Comparison of ENCODE assay signal across 20 cellular contexts in genomic region chr16:85678016-85678415, GRCh38. TPM values are rescaled to one million over a fixed set of nuclear protein-coding genes. Genes with fewer than 3 reads are reported as not detected.
DNase-seq lines count a peak whose midpoint lies in the region; ATAC-seq and TF ChIP-seq lines count a peak whose summit lies in the region.
"Had no signal": no experiment of that assay in that cellular context is flagged by ENCODE, and none has a peak within 500 bp of the region (broad histone marks: within the 10 kb centered on the region; RNA-seq: fewer than 3 reads in every experiment).

No MANE protein-coding gene starts in this region.

- H3K27me3 Mint-ChIP-seq in endodermal cell (ENCODE audit: insufficient read depth), result no peaks in the 10 kb centered on the region
- H3K27me3 Mint-ChIP-seq in CD8-positive, alpha-beta memory T cell, result no peaks in the 10 kb centered on the region
- H3K27me3 Mint-ChIP-seq: CD4-positive, alpha-beta memory T cell had no signal

- no peak overlapping the region for H3K4me2 ChIP-seq in HCT116 (ENCODE audit: low read length)
- H3K4me2 ChIP-seq: BLaER1 treated with 17β-estradiol and CSF1 and Interleukin-3, amounts not matched to agents 10 nM and 100 nM had no signal

- H3K9me3 ChIP-seq in HCT116 (ENCODE audit: control insufficient read depth in 1 of 2, insufficient read depth in 1 of 2, low read depth in 1 of 2, low read length in 2 of 2), result no peaks in the 10 kb centered on the region
- no peaks in the 10 kb centered on the region for H3K9me3 ChIP-seq in endodermal cell (ENCODE audit: control insufficient read depth, low read length)
- H3K9me3 ChIP-seq in spleen, result no peaks in the 10 kb centered on the region
- no peaks in the 10 kb centered on the region for H3K9me3 ChIP-seq in CD8-positive, alpha-beta memory T cell (ENCODE audit: low read length)
- H3K9me3 ChIP-seq: BLaER1 treated with 17β-estradiol and CSF1 and Interleukin-3, amounts not matched to agents 10 nM and 100 nM had no signal

- POLR2A ChIA-PET in HCT116 (lab: Charles Lee), result no interaction called here
- POLR2A ChIA-PET in CD8-positive, alpha-beta memory T cell (lab: Charles Lee), result no interaction called here

- BruUV-seq in HCT116 (replicated peaks; lab: Mats Ljungman, UMichigan), result TSS peak; percentile 42

- no peaks in the 10 kb centered on the region for H3K9me3 Mint-ChIP-seq in endodermal cell
- H3K9me3 Mint-ChIP-seq in CD8-positive, alpha-beta memory T cell, result no peaks in the 10 kb centered on the region

- H3K4me3 ChIP-seq in HCT116 (replicated peaks in 1 of 2; ENCODE audit: low read depth in 1 of 2, low read length in 2 of 2), result no peak overlapping the region
- H3K4me3 ChIP-seq in endodermal cell (ENCODE audit: low read length), result no peak overlapping the region
- H3K4me3 ChIP-seq in spleen, result no peak overlapping the region
- no peak overlapping the region for H3K4me3 ChIP-seq in CD8-positive, alpha-beta memory T cell (ENCODE audit: low read length)
- H3K4me3 ChIP-seq: BLaER1 treated with 17β-estradiol and CSF1 and Interleukin-3, amounts not matched to agents 10 nM and 100 nM had no signal

- no peak overlapping the region for H3K27ac ChIP-seq in HCT116 (ENCODE audit: low read depth, low read length)
- H3K27ac ChIP-seq in endodermal cell (ENCODE audit: low read depth, low read length), result no peak overlapping the region
- no peak overlapping the region for H3K27ac ChIP-seq in spleen
- H3K27ac ChIP-seq in CD8-positive, alpha-beta memory T cell (ENCODE audit: low read depth, low read length), result no peak overlapping the region
- H3K27ac ChIP-seq: BLaER1 treated with 17β-estradiol and CSF1 and Interleukin-3, amounts not matched to agents 10 nM and 100 nM; HL-60 had no signal

- H3K9ac ChIP-seq in HCT116 (ENCODE audit: low read length), result no peak overlapping the region
- no peak overlapping the region for H3K9ac ChIP-seq in endodermal cell (ENCODE audit: extremely low read depth, low read length, poor library complexity, severe bottlenecking)

- H3K79me2 ChIP-seq in HCT116 (ENCODE audit: insufficient read depth, low read length), result peaks cover 8% of the 10 kb centered on the region; the same call in 1 of the 2 replicates

- H4K20me1 ChIP-seq in HCT116 (ENCODE audit: insufficient read depth), result no peaks in the 10 kb centered on the region

- RAD21 ChIA-PET in HCT116 (lab: Charles Lee; ENCODE audit: low non-redundant PET in 1 of 2, low total read pairs in 2 of 2, uncharacterized antibody in 2 of 2, unreplicated experiment in 2 of 2), result no interaction called here

- H3K4me1 ChIP-seq in HCT116 (ENCODE audit: control insufficient read depth in 1 of 2, insufficient read depth in 2 of 2, low read length in 2 of 2), result no peaks in the 10 kb centered on the region
- H3K4me1 ChIP-seq in endodermal cell (ENCODE audit: control insufficient read depth, insufficient read depth, low read length), result no peaks in the 10 kb centered on the region
- H3K4me1 ChIP-seq in spleen, result peaks cover 6 to 49% (median 30%) of the 10 kb centered on the region in 6 donors
- H3K4me1 ChIP-seq in CD8-positive, alpha-beta memory T cell (ENCODE audit: insufficient read depth, low read length), result no peaks in the 10 kb centered on the region

- peak overlapping the region; percentile 26 for H3K27ac Mint-ChIP-seq in endodermal cell
- H3K27ac Mint-ChIP-seq in CD8-positive, alpha-beta memory T cell, result peak overlapping the region in 1 of 8 donors; percentile 84

- no peak for TF ChIP-seq RAD21 in HCT116 (IDR thresholded peaks at IDR 0.05; ENCODE audit: low read depth)

- no peaks in the 10 kb centered on the region for H3K27me3 ChIP-seq in HCT116 (ENCODE audit: insufficient read depth, low read length)
- H3K27me3 ChIP-seq in endodermal cell (ENCODE audit: control insufficient read depth, insufficient read depth, low read length, poor library complexity, severe bottlenecking), result no peaks in the 10 kb centered on the region
- no peaks in the 10 kb centered on the region for H3K27me3 ChIP-seq in spleen (replicated peaks in 1 of 7)
- no peaks in the 10 kb centered on the region for H3K27me3 ChIP-seq in CD8-positive, alpha-beta memory T cell (ENCODE audit: insufficient read depth, low read length, poor library complexity, severe bottlenecking)
- H3K27me3 ChIP-seq: BLaER1 treated with 17β-estradiol and CSF1 and Interleukin-3, amounts not matched to agents 10 nM and 100 nM had no signal

- intact Hi-C loops in HCT116 (cut with micrococcal nuclease) (no loop called here), spleen (cut with DNase I; ENCODE audit: low total_unique reads) (no loop called here)

- peaks cover 59 to 71% of the 10 kb centered on the region in 2 experiments for H3K36me3 ChIP-seq in HCT116 (ENCODE audit: control insufficient read depth in 1 of 2, insufficient read depth in 2 of 2, low read length in 2 of 2)
- H3K36me3 ChIP-seq in endodermal cell (ENCODE audit: control insufficient read depth, insufficient read depth, low read length), result peaks cover 66% of the 10 kb centered on the region
- H3K36me3 ChIP-seq in spleen, result peaks cover under 1 to 72% (median 31%) of the 10 kb centered on the region in 6 donors
- peaks cover 4% of the 10 kb centered on the region for H3K36me3 ChIP-seq in CD8-positive, alpha-beta memory T cell (ENCODE audit: insufficient read depth, low read length)

- CTCF ChIA-PET in HCT116 (lab: Charles Lee), result interaction anchor here (1.0 kb wide), 1 partner anchor 17 kb away, joined by 3 read pairs; no protein-coding TSS in a partner anchor
- CTCF ChIA-PET in CD8-positive, alpha-beta memory T cell (lab: Charles Lee), result interaction anchor here (1.2 kb wide), 1 partner anchor 62 kb away, joined by 4 read pairs; no protein-coding TSS in a partner anchor

- peak; percentile 32 for DNase-seq in NCI-H82 (lab: John Stamatoyannopoulos, UW)
- DNase-seq in NCI-H82 treated with DMSO at 0.1 percent for 48 hours (lab: John Stamatoyannopoulos, UW; ENCODE audit: unreplicated experiment), result no peak
- no peak for DNase-seq in HCT116 (ENCODE audit: low read depth, low spot score)
- DNase-seq in endodermal cell, result no peak
- DNase-seq in spleen, result peak; percentile 20
- DNase-seq in DMS53 (lab: John Stamatoyannopoulos, UW), result no peak
- DNase-seq in CD8-positive, alpha-beta memory T cell, result no peak
- no peak for DNase-seq in GM19240 (ENCODE audit: insufficient read length, low spot score)
- DNase-seq: 8988T; Calu3; CD4-positive, alpha-beta memory T cell; DMS153; KBM-7; NCI-H1092 treated with DMSO at 0.1 percent for 48 hours; NCI-H1436 treated with DMSO at 0.1 percent for 48 hours; NCI-H2029; NCI-H2227 treated with DMSO at 0.1 percent for 48 hours; NCI-H510A had no signal

- WGBS in endodermal cell (ENCODE audit: insufficient coverage in 1 of 2, insufficient read length in 1 of 2), 2 experiments, result 82 to 83% methylated on average over 7 to 8 of the region's 8 CpGs
- WGBS in spleen, 5 donors, result 86 to 96% (median 87%) methylated on average over 8 of the region's 8 CpGs

- H3K36me3 Mint-ChIP-seq in endodermal cell (ENCODE audit: low read depth), result peaks cover 58% of the 10 kb centered on the region
- peaks cover 0 to 33% (median 4%) of the 10 kb centered on the region in 3 donors for H3K36me3 Mint-ChIP-seq in CD8-positive, alpha-beta memory T cell

- no peak for TF ChIP-seq POLR2A in HCT116 (IDR thresholded peaks at IDR 0.05; ENCODE audit: borderline replicate concordance, extremely low read depth, insufficient read depth, insufficient read length)
- TF ChIP-seq POLR2A in spleen (IDR thresholded peaks at IDR 0.05), result no peak

- H3K4me1 Mint-ChIP-seq in endodermal cell, result no peaks in the 10 kb centered on the region
- H3K4me1 Mint-ChIP-seq in CD8-positive, alpha-beta memory T cell, result peaks cover 6 to 14% (median 6%) of the 10 kb centered on the region in 3 donors

- H3K4me3 Mint-ChIP-seq in endodermal cell, result no peak overlapping the region
- H3K4me3 Mint-ChIP-seq in CD8-positive, alpha-beta memory T cell, result no peak overlapping the region
- H3K4me3 Mint-ChIP-seq: CD4-positive, alpha-beta memory T cell had no signal

- no peaks in the 10 kb centered on the region for H3K9me2 ChIP-seq in HCT116 (ENCODE audit: insufficient read depth)

- ATAC-seq in HCT116, result no peak

- no peak overlapping the region for H2AFZ ChIP-seq in HCT116 (ENCODE audit: low read depth, low read length, poor library complexity, severe bottlenecking)

- no peak for TF ChIP-seq CTCF in HCT116 (IDR thresholded peaks at IDR 0.05 in 2 of 3, conservative IDR thresholded peaks at IDR 0.05 in 1 of 3; ENCODE audit: borderline replicate concordance in 1 of 3, insufficient read depth in 1 of 3, low read depth in 2 of 3, low read length in 2 of 3)
- no peak for TF ChIP-seq CTCF in endodermal cell (conservative IDR thresholded peaks at IDR 0.05)
- TF ChIP-seq CTCF in spleen (IDR thresholded peaks at IDR 0.05 in 8 of 11, conservative IDR thresholded peaks at IDR 0.05 in 3 of 11), result no peak

TF ChIP-seq in HCT116, 20 proteins besides CTCF, POLR2A, EP300 and RAD21:
- TF ChIP-seq POLR2AphosphoS5 (IDR thresholded peaks at IDR 0.05; ENCODE audit: low read depth, low read length) (no peak), CBX3 (IDR thresholded peaks at IDR 0.05; ENCODE audit: low read depth) (no peak), FOSL1 (IDR thresholded peaks at IDR 0.05; ENCODE audit: low read depth) (no peak), ATF3 (IDR thresholded peaks at IDR 0.05) (no peak), SIN3A (IDR thresholded peaks at IDR 0.05; ENCODE audit: low read depth) (no peak), JUND (IDR thresholded peaks at IDR 0.05) (no peak), EGR1 (IDR thresholded peaks at IDR 0.05; ENCODE audit: low read depth) (no peak), MAX (IDR thresholded peaks at IDR 0.05) (no peak)

RNA-seq across cellular contexts. Expression of gene GINS2, which starts 10.7 kb away (rescaled TPM):
- 53.3 TPM for total RNA-seq in HCT116 (2021; ENCODE audit: unreplicated experiment)
- polyA plus RNA-seq in HCT116 (2012), result 10.8 and 19.4 TPM in 2 replicates
- total RNA-seq in endodermal cell, result 10 to 100 TPM; 32.8 to 42.3 TPM
- 31.2 TPM for polyA plus RNA-seq in endodermal cell (2013, experiment 1 of 2)
- polyA plus RNA-seq in endodermal cell (2013, experiment 2 of 2), result 30.9 TPM
- 1 to 10 TPM; 1.0 to 7.0 (median 2.3) TPM for total RNA-seq in spleen
- polyA plus RNA-seq in spleen, result 1 to 10 TPM; 1.3 to 5.4 (median 2.3) TPM
- total RNA-seq in CD8-positive, alpha-beta memory T cell, result 10 to 100 TPM; 68.6 to 68.7 TPM
- 0.09 TPM for polyA plus RNA-seq in CD8-positive, alpha-beta memory T cell

Comparison
In these comparisons a context has a peak if more than half of its experiments do, and no peak if none do; other contexts are left out.
1. DNase-seq: peak in NCI-H82 (single experiment) and spleen (single experiment); none in NCI-H82 treated with DMSO at 0.1 percent for 48 hours (single experiment), HCT116 (single experiment), endodermal cell (single experiment), DMS53 (single experiment), CD8-positive, alpha-beta memory T cell (0 of 5) and GM19240 (single experiment).